Comparison of ENCODE assay signal across 1 cellular context in the genomic region with DNA sequence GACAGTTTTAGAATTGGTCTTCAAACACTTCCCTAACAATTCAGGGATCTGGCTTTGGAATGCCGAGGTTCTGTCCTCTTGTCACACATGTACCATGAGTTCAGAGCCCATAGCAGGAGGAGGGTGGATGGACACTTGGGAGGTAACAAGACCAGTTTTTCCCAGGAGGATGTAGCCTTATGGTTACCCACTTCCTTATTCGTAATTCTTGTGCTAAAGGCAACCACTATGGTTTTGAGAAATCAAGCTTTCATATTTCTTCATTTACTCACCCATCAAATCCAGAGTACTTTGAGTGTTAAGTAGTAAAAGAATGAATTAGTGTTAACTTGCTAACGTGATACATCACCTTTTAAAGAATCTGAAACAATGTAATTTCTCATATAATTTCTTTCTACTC.
TF ChIP-seq lines count a peak whose summit lies in the region.

No MANE protein-coding gene starts in this region.

TF ChIP-seq in SK-N-SH treated with all-trans-retinoic acid at 6 μM for 48 hours, 23 proteins besides CTCF, POLR2A, EP300 and RAD21 (continued from another document):
- no peak for TF ChIP-seq GLIS3 (CRISPR knock-in tag; IDR thresholded peaks at IDR 0.05)
